Comparison of ENCODE assay signal across 14 cellular contexts in the genomic region with DNA sequence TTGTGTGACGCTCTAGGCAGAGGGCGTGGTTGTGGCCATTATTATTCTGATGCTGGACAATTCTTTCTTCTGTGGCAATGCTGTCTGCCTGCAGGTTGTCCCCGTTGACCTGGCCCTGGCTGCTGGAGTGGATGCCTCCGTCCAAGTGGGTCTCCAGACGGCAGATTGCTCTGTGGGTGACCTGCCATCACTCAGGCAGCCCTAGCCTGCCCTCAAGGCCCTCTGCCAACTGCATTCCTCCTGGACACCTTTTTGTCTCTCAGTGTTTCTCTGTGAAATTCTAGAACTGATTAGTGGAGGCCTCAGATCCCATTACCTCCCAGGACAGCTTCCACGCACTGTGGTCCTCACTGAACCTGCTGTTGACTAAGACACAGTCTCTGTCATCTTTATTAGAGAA.
DNase-seq lines count a peak whose midpoint lies in the region; ATAC-seq and TF ChIP-seq lines count a peak whose summit lies in the region.
"Had no signal": no experiment of that assay in that cellular context is flagged by ENCODE, and none has a peak within 500 bp of the region (broad histone marks: within the 10 kb centered on the region; RNA-seq: fewer than 3 reads in every experiment).

No MANE protein-coding gene starts in this region.

- no peaks in the 10 kb centered on the region for H3K9me3 ChIP-seq in T-helper 17 cell (ENCODE audit: control insufficient read depth, low read length, poor library complexity, severe bottlenecking)
- no peaks in the 10 kb centered on the region for H3K9me3 ChIP-seq in Peyer's patch
- H3K9me3 ChIP-seq: BE2C, Caco-2, HAP-1 had no signal

- no peak overlapping the region for H3K27ac ChIP-seq in Peyer's patch
- H3K27ac ChIP-seq: C4-2B had no signal

- H3K4me1 Mint-ChIP-seq in T-helper 17 cell (peaks cover 50% of the 10 kb centered on the region), osteocyte (ENCODE audit: unreplicated experiment) (peaks cover 23% of the 10 kb centered on the region)

- no peak overlapping the region for H3K4me3 Mint-ChIP-seq in T-helper 17 cell
- no peak overlapping the region for H3K4me3 Mint-ChIP-seq in osteocyte (ENCODE audit: unreplicated experiment)
- H3K4me3 Mint-ChIP-seq: CD8-positive, alpha-beta T cell had no signal

- H3K27me3 Mint-ChIP-seq in T-helper 17 cell (no peaks in the 10 kb centered on the region), osteocyte (ENCODE audit: unreplicated experiment) (no peaks in the 10 kb centered on the region)
- H3K27me3 Mint-ChIP-seq: IgD-negative memory B cell had no signal

- DNase-seq in D341Med (ENCODE audit: low spot score) (peak; percentile 15), T-helper 17 cell (no peak), islet precursor cell (peak; percentile 45), osteocyte (ENCODE audit: extremely low spot score, unreplicated experiment) (peak; percentile 68), Peyer's patch (no peak), NOMO-1 treated with DMSO at 0.1 percent for 48 hours (lab: John Stamatoyannopoulos, UW; ENCODE audit: unreplicated experiment) (no peak)
- DNase-seq: BE2C, Caco-2, DMS53 had no signal

- no peak for TF ChIP-seq POLR2A in Peyer's patch (IDR thresholded peaks at IDR 0.05)

- TF ChIP-seq CTCF in osteocyte (IDR thresholded peaks at IDR 0.05) (no peak), Peyer's patch (IDR thresholded peaks at IDR 0.05) (no peak)

- H3K4me3 ChIP-seq in Peyer's patch, result no peak overlapping the region
- H3K4me3 ChIP-seq: HAP-1 had no signal

- H3K36me3 Mint-ChIP-seq in T-helper 17 cell (ENCODE audit: low read depth) (peaks cover 13% of the 10 kb centered on the region), osteocyte (ENCODE audit: unreplicated experiment) (peaks cover 7% of the 10 kb centered on the region)

- H3K9me3 Mint-ChIP-seq in osteocyte (ENCODE audit: unreplicated experiment), result no peaks in the 10 kb centered on the region
- H3K9me3 Mint-ChIP-seq: CD8-positive, alpha-beta T cell; IgD-negative memory B cell had no signal

- peak overlapping the region; percentile 2 for H3K27ac Mint-ChIP-seq in T-helper 17 cell
- no peak overlapping the region for H3K27ac Mint-ChIP-seq in osteocyte (ENCODE audit: unreplicated experiment)
- H3K27ac Mint-ChIP-seq: IgD-negative memory B cell had no signal

- H3K4me1 ChIP-seq in Peyer's patch, result no peaks in the 10 kb centered on the region
- H3K4me1 ChIP-seq: Caco-2, HAP-1 had no signal

- no peaks in the 10 kb centered on the region for H3K27me3 ChIP-seq in Peyer's patch
- H3K27me3 ChIP-seq: BE2C had no signal

- peaks cover 0 to 16% (median 0%) of the 10 kb centered on the region in 3 donors for H3K36me3 ChIP-seq in Peyer's patch
- H3K36me3 ChIP-seq: HAP-1 had no signal

- ATAC-seq in T-helper 17 cell, result no peak
- no peak for ATAC-seq in GM21381 (IDR thresholded peaks at IDR 0.05; ENCODE audit: unreplicated experiment)
- ATAC-seq: CD8-positive, alpha-beta T cell had no signal

Comparison
In these comparisons a context has a peak if more than half of its experiments do, and no peak if none do; other contexts are left out.
1. DNase-seq: peak in D341Med (single experiment), islet precursor cell (single experiment) and osteocyte (single experiment); none in T-helper 17 cell (0 of 3), Peyer's patch (0 of 3) and NOMO-1 treated with DMSO at 0.1 percent for 48 hours (single experiment).